25 cellular contexts compared by ENCODE assay signal in the genomic region with DNA sequence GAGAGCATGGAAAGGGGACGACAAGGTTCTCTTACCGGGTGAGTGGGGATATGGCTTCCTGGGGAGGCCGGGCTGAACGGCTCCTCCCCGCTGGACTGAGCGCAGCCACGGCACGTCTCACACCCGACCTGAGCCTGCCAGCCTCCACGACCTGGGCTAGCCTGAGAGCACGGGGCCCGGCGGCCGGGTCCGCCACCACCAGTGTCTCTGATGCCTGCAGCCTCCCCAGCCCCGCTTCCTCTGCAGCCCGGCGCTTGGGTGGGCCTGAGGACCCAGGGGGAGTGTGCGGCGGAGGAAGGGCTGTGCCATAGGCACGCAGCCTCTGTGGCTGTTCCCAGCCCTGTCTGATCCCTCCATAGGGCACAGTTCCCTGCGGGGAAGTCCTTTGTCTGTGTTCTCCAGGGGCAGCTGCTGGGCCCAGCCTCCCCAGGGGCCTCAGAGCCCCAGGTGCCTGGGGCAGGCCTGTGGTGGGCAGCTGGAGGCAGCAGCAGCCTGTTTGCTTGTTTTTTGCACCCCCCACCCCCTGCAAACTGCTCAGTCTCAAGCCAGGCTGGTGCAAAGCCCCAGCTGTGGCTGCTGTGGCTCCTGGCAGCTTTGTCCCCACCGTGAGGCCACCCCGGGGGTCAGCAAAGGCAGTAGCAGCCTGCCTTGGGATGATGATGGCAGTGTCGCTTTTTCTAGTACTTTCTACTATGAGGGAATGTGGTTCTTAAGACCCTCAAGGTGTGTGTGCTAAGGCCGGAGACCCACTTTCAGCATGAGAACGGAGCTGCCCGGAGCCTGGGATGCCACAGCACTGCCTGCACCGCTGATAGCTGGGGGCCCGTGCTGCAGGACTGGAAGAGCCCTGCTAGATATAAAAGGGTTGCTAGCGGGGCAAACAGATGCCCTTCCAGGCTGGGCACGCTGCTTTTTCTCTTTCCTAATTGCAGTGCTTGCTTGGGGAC. TPM values are rescaled to one million over a fixed set of nuclear protein-coding genes. Genes with fewer than 3 reads are reported as not detected.
DNase-seq lines count a peak whose midpoint lies in the region; ATAC-seq and TF ChIP-seq lines count a peak whose summit lies in the region.
"Had no signal": no experiment of that assay in that cellular context is flagged by ENCODE, and none has a peak within 500 bp of the region (broad histone marks: within the 10 kb centered on the region; RNA-seq: fewer than 3 reads in every experiment).

No MANE protein-coding gene starts in this region.

- H3K27ac ChIP-seq in gastroesophageal sphincter: peak overlapping the region in 3 of 4 donors; percentile 3 to 66 (median 57)
- H3K27ac ChIP-seq: KMS-11 had no signal

- H3K27me3 Mint-ChIP-seq in activated CD4-positive, alpha-beta T cell treated with anti-CD3 and anti-CD28 coated beads, Interleukin-2, amount 10 ng/mL, durations not matched to agents 7 days and 5 days: no peaks in the 10 kb centered on the region
- H3K27me3 Mint-ChIP-seq: activated naive CD8-positive, alpha-beta T cell treated with anti-CD3 and anti-CD28 coated beads, Interleukin-2, amount 10 ng/mL, durations not matched to agents 7 days and 5 days; CD4-positive, CD25-positive, alpha-beta regulatory T cell; naive thymus-derived CD4-positive, alpha-beta T cell had no signal

- POLR2A ChIA-PET in activated CD4-positive, alpha-beta T cell treated with anti-CD3 and anti-CD28 coated beads, Interleukin-2, amount 10 ng/mL, durations not matched to agents 7 days and 5 days (lab: Charles Lee): no interaction called here

- no peak overlapping the region for H3K4me3 ChIP-seq in gastroesophageal sphincter
- H3K4me3 ChIP-seq: heart right ventricle, tibial nerve had no signal

- H3K36me3 Mint-ChIP-seq in activated CD4-positive, alpha-beta T cell treated with anti-CD3 and anti-CD28 coated beads, Interleukin-2, amount 10 ng/mL, durations not matched to agents 7 days and 5 days (ENCODE audit: low read depth): peaks cover 5% of the 10 kb centered on the region
- peaks cover 27% of the 10 kb centered on the region for H3K36me3 Mint-ChIP-seq in stimulated activated effector memory CD8-positive, alpha-beta T cell treated with anti-CD3 and anti-CD28 coated beads, Interleukin-12 subunit alpha, Interleukin-12 subunit beta, amount 100 ng/mL, for 72 hours

- no peaks in the 10 kb centered on the region for H3K9me3 ChIP-seq in gastroesophageal sphincter
- H3K9me3 ChIP-seq: heart right ventricle, tibial nerve had no signal

- intact Hi-C loops in sciatic nerve (cut with DNase I): no loop called here

- H3K4me3 Mint-ChIP-seq in activated CD4-positive, alpha-beta T cell treated with anti-CD3 and anti-CD28 coated beads, Interleukin-2, amount 10 ng/mL, durations not matched to agents 7 days and 5 days: no peak overlapping the region
- no peak overlapping the region for H3K4me3 Mint-ChIP-seq in stimulated activated effector memory CD8-positive, alpha-beta T cell treated with anti-CD3 and anti-CD28 coated beads, Interleukin-12 subunit alpha, Interleukin-12 subunit beta, amount 100 ng/mL, for 72 hours
- H3K4me3 Mint-ChIP-seq: activated naive CD8-positive, alpha-beta T cell treated with anti-CD3 and anti-CD28 coated beads, Interleukin-2, amount 10 ng/mL, durations not matched to agents 7 days and 5 days; CD4-positive, CD25-positive, alpha-beta regulatory T cell; HFFc6; naive thymus-derived CD4-positive, alpha-beta T cell had no signal

- TF ChIP-seq CTCF in gastroesophageal sphincter (IDR thresholded peaks at IDR 0.05): no peak

- ATAC-seq in gastroesophageal sphincter: no peak
- no peak for ATAC-seq in sciatic nerve
- ATAC-seq in GM18907 (IDR thresholded peaks at IDR 0.05; ENCODE audit: unreplicated experiment): no peak
- no peak for ATAC-seq in stimulated activated effector memory CD8-positive, alpha-beta T cell treated with anti-CD3 and anti-CD28 coated beads, Interleukin-12 subunit alpha, Interleukin-12 subunit beta, amount 100 ng/mL, for 72 hours
- ATAC-seq: left colon; naive thymus-derived CD4-positive, alpha-beta T cell; right cardiac atrium had no signal

- DNase-seq in D341Med (ENCODE audit: low spot score) (peak; percentile 82), NCI-H2227 treated with DMSO at 0.1 percent for 48 hours (lab: John Stamatoyannopoulos, UW) (peak; percentile 11), sciatic nerve (ENCODE audit: low spot score) (peak; percentile 57), activated gamma-delta T cell treated with Interleukin-2 at 50 U/mL for 16 hours (no peak)
- no peak for DNase-seq in activated CD4-positive, alpha-beta T cell treated with anti-CD3 and anti-CD28 coated beads, Interleukin-2, amount 10 ng/mL, durations not matched to agents 7 days and 5 days
- no peak for DNase-seq in stimulated activated effector memory CD8-positive, alpha-beta T cell treated with anti-CD3 and anti-CD28 coated beads, Interleukin-12 subunit alpha, Interleukin-12 subunit beta, amount 100 ng/mL, for 72 hours (ENCODE audit: low spot score in 2 of 2)
- DNase-seq: activated naive CD8-positive, alpha-beta T cell treated with anti-CD3 and anti-CD28 coated beads, Interleukin-2, amount 10 ng/mL, durations not matched to agents 7 days and 5 days; CD4-positive, CD25-positive, alpha-beta regulatory T cell; DMS 273 treated with DMSO at 0.1 percent for 48 hours; heart right ventricle; HFFc6; left colon; mesendoderm; naive thymus-derived CD4-positive, alpha-beta T cell; NCI-H1436 treated with DMSO at 0.1 percent for 48 hours; NCI-H226; NCI-H82; stimulated activated CD4-positive, alpha-beta T cell treated with anti-CD3 and anti-CD28 coated beads, Interleukin-4, amount 100 ng/mL, for 4 hours; stimulated activated naive CD4-positive, alpha-beta T cell treated with Interleukin-2 at 50 U/mL for 16 hours; T-helper 9 cell had no signal

- CTCF ChIA-PET in activated CD4-positive, alpha-beta T cell treated with anti-CD3 and anti-CD28 coated beads, Interleukin-2, amount 10 ng/mL, durations not matched to agents 7 days and 5 days (lab: Charles Lee): interaction anchor here (1.0 to 1.3 kb wide), 2 partner anchors 12 to 21 kb away, joined by 3 read pairs; no protein-coding TSS in a partner anchor

- no peaks in the 10 kb centered on the region for H3K27me3 ChIP-seq in gastroesophageal sphincter
- H3K27me3 ChIP-seq: heart right ventricle, tibial nerve had no signal

- H3K4me1 Mint-ChIP-seq in activated CD4-positive, alpha-beta T cell treated with anti-CD3 and anti-CD28 coated beads, Interleukin-2, amount 10 ng/mL, durations not matched to agents 7 days and 5 days: peaks cover 9% of the 10 kb centered on the region
- H3K4me1 Mint-ChIP-seq in stimulated activated effector memory CD8-positive, alpha-beta T cell treated with anti-CD3 and anti-CD28 coated beads, Interleukin-12 subunit alpha, Interleukin-12 subunit beta, amount 100 ng/mL, for 72 hours: peaks cover 14% of the 10 kb centered on the region
- H3K4me1 Mint-ChIP-seq: CD4-positive, CD25-positive, alpha-beta regulatory T cell had no signal

- H3K9me3 Mint-ChIP-seq in activated CD4-positive, alpha-beta T cell treated with anti-CD3 and anti-CD28 coated beads, Interleukin-2, amount 10 ng/mL, durations not matched to agents 7 days and 5 days: no peaks in the 10 kb centered on the region
- H3K9me3 Mint-ChIP-seq in stimulated activated effector memory CD8-positive, alpha-beta T cell treated with anti-CD3 and anti-CD28 coated beads, Interleukin-12 subunit alpha, Interleukin-12 subunit beta, amount 100 ng/mL, for 72 hours: no peaks in the 10 kb centered on the region
- H3K9me3 Mint-ChIP-seq: activated naive CD8-positive, alpha-beta T cell treated with anti-CD3 and anti-CD28 coated beads, Interleukin-2, amount 10 ng/mL, durations not matched to agents 7 days and 5 days; HFFc6; naive thymus-derived CD4-positive, alpha-beta T cell had no signal

- TF ChIP-seq POLR2A in gastroesophageal sphincter (IDR thresholded peaks at IDR 0.05): no peak

- peaks cover 0 to 60% (median 0%) of the 10 kb centered on the region in 3 donors for H3K4me1 ChIP-seq in gastroesophageal sphincter

- H3K27ac Mint-ChIP-seq in activated CD4-positive, alpha-beta T cell treated with anti-CD3 and anti-CD28 coated beads, Interleukin-2, amount 10 ng/mL, durations not matched to agents 7 days and 5 days: no peak overlapping the region
- no peak overlapping the region for H3K27ac Mint-ChIP-seq in stimulated activated effector memory CD8-positive, alpha-beta T cell treated with anti-CD3 and anti-CD28 coated beads, Interleukin-12 subunit alpha, Interleukin-12 subunit beta, amount 100 ng/mL, for 72 hours
- H3K27ac Mint-ChIP-seq: activated naive CD8-positive, alpha-beta T cell treated with anti-CD3 and anti-CD28 coated beads, Interleukin-2, amount 10 ng/mL, durations not matched to agents 7 days and 5 days; CD4-positive, CD25-positive, alpha-beta regulatory T cell; HFFc6; naive thymus-derived CD4-positive, alpha-beta T cell had no signal

- WGBS in gastroesophageal sphincter (ENCODE audit: low coverage in 1 of 2), 2 donors: 73% methylated on average over 3 of the region's 32 CpGs; no CpG with 5 or more reads in 1 of the 2 donors

- peaks cover 0 to 100% of the 10 kb centered on the region in 2 donors for H3K36me3 ChIP-seq in gastroesophageal sphincter

- TF ChIP-seq EP300 in gastroesophageal sphincter (IDR thresholded peaks at IDR 0.05): no peak

RNA-seq across cellular contexts. Expression of a gene that starts 14.8 kb away (rescaled TPM):
- total RNA-seq in gastroesophageal sphincter (100 to 1,000 TPM in 1 of 4 donors, 10 to 100 TPM in 3; 66.0 to 145 (median 87.5) TPM), sciatic nerve (58.1 TPM)
- not detected for total RNA-seq in activated CD4-positive, alpha-beta T cell treated with anti-CD3 and anti-CD28 coated beads, Interleukin-2, amount 10 ng/mL, durations not matched to agents 7 days and 5 days
- total RNA-seq: CD4-positive, CD25-positive, alpha-beta regulatory T cell; HFFc6 had no signal

RNA-seq across cellular contexts. Expression of a gene that starts 31.4 kb away (rescaled TPM):
- 10 to 100 TPM; 33.3 to 49.5 (median 36.2) TPM for total RNA-seq in gastroesophageal sphincter
- total RNA-seq in sciatic nerve: 37.7 TPM
- total RNA-seq in activated CD4-positive, alpha-beta T cell treated with anti-CD3 and anti-CD28 coated beads, Interleukin-2, amount 10 ng/mL, durations not matched to agents 7 days and 5 days: 10 to 100 TPM; 58.3 to 62.1 TPM

RNA-seq across cellular contexts. Expression of a gene that starts 31.5 kb away (rescaled TPM):
- total RNA-seq in gastroesophageal sphincter (10 to 100 TPM in 2 of 4 donors, 1 to 10 TPM in 1, under 1 TPM in 1; 0.49 to 24.3 (median 11.2) TPM), sciatic nerve (17.1 TPM)
- total RNA-seq in activated CD4-positive, alpha-beta T cell treated with anti-CD3 and anti-CD28 coated beads, Interleukin-2, amount 10 ng/mL, durations not matched to agents 7 days and 5 days: not detected
- total RNA-seq: CD4-positive, CD25-positive, alpha-beta regulatory T cell; HFFc6 had no signal

RNA-seq across cellular contexts. Expression of a gene that starts 36.3 kb away (rescaled TPM):
- 1 to 10 TPM in 2 of 4 donors, not detected in 2; 2.1 to 8.5 TPM for total RNA-seq in gastroesophageal sphincter
- total RNA-seq in sciatic nerve: 2.9 TPM
- under 1 TPM in 1 of 2 experiments, not detected in 1; 0.07 TPM for total RNA-seq in activated CD4-positive, alpha-beta T cell treated with anti-CD3 and anti-CD28 coated beads, Interleukin-2, amount 10 ng/mL, durations not matched to agents 7 days and 5 days
- total RNA-seq: activated naive CD8-positive, alpha-beta T cell treated with anti-CD3 and anti-CD28 coated beads, Interleukin-2, amount 10 ng/mL, durations not matched to agents 7 days and 5 days; HFFc6 had no signal

RNA-seq across cellular contexts. Expression of a gene that starts 45.9 kb away (rescaled TPM):
- total RNA-seq in gastroesophageal sphincter (100 to 1,000 TPM in 1 of 4 donors, 10 to 100 TPM in 3; 62.6 to 130 (median 80.6) TPM), sciatic nerve (107 TPM)
- total RNA-seq in activated CD4-positive, alpha-beta T cell treated with anti-CD3 and anti-CD28 coated beads, Interleukin-2, amount 10 ng/mL, durations not matched to agents 7 days and 5 days: 10 to 100 TPM; 36.2 to 44.6 TPM

Comparison
In these comparisons a context has a peak if more than half of its experiments do, and no peak if none do; other contexts are left out.
1. DNase-seq: peak in D341Med (single experiment), NCI-H2227 treated with DMSO at 0.1 percent for 48 hours (single experiment) and sciatic nerve (single experiment); none in activated gamma-delta T cell treated with Interleukin-2 at 50 U/mL for 16 hours (single experiment), activated CD4-positive, alpha-beta T cell treated with anti-CD3 and anti-CD28 coated beads, Interleukin-2, amount 10 ng/mL, durations not matched to agents 7 days and 5 days (single experiment) and stimulated activated effector memory CD8-positive, alpha-beta T cell treated with anti-CD3 and anti-CD28 coated beads, Interleukin-12 subunit alpha, Interleukin-12 subunit beta, amount 100 ng/mL, for 72 hours (0 of 2).
2. RNA of a gene that starts 14.8 kb away (total RNA-seq): 66.0 to 145 TPM in gastroesophageal sphincter and 58.1 TPM in sciatic nerve (single experiment); not detected in activated CD4-positive, alpha-beta T cell treated with anti-CD3 and anti-CD28 coated beads, Interleukin-2, amount 10 ng/mL, durations not matched to agents 7 days and 5 days; every median in the first group is over 10 times any median in the second.